In the genomic region with DNA sequence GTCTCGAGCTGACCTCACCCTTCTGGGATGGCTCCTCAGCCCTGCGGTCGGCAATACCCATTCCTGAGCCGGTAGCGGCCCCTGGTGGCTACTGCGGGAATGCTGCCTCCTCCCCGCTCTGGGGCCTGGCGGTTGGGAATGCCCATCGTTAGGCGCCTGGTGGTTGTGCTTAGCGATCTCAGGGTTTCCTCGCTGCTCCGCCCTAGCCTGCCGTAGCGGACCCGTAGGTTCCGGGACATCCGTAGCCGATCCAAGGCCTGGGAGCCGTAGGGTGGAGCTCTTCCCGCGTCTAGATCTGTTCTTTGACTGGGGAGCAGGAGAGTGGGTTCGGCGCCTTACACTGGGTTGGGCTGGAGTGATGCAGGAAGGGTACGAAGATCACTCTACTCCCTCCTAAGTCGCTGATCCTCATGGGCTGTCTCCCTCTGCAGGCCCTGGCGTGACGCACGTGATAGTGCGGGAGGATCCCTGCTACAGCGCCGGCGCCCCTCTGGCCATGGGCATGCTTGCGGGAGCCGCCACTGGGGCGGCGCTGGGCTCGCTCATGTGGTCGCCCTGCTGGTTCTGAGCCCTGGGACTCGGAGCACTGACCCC, we compare ENCODE assay signal across 8 cellular contexts. TPM values are rescaled to one million over a fixed set of nuclear protein-coding genes. Genes with fewer than 3 reads are reported as not detected.
DNase-seq lines count a peak whose midpoint lies in the region; ATAC-seq and TF ChIP-seq lines count a peak whose summit lies in the region.

No MANE protein-coding gene starts in this region.

- no peak overlapping the region for H3K27ac Mint-ChIP-seq in activated CD8-positive, alpha-beta T cell treated with anti-CD3 and anti-CD28 coated beads, Interleukin-2, amount 10 ng/mL, durations not matched to agents 7 days and 5 days

- H3K4me1 ChIP-seq in ectodermal cell (ENCODE audit: control insufficient read depth, insufficient read depth, low read length) (no peaks in the 10 kb centered on the region), lower lobe of right lung (peaks cover 26% of the 10 kb centered on the region)

- H3K27ac ChIP-seq in ectodermal cell (ENCODE audit: insufficient read depth, low read depth, low read length, poor library complexity, severe bottlenecking) = no peak overlapping the region
- no peak overlapping the region for H3K27ac ChIP-seq in lower lobe of right lung

- H3K9me3 ChIP-seq in ectodermal cell (ENCODE audit: control insufficient read depth, low read length) (no peaks in the 10 kb centered on the region), lower lobe of right lung (no peaks in the 10 kb centered on the region)

- H3K4me3 Mint-ChIP-seq in activated CD8-positive, alpha-beta T cell treated with anti-CD3 and anti-CD28 coated beads, Interleukin-2, amount 10 ng/mL, durations not matched to agents 7 days and 5 days = peak overlapping the region; percentile 32

- POLR2A ChIA-PET in activated CD8-positive, alpha-beta T cell treated with anti-CD3 and anti-CD28 coated beads, Interleukin-2, amount 10 ng/mL, durations not matched to agents 7 days and 5 days (lab: Charles Lee) = no interaction called here

- H3K4me3 ChIP-seq in ectodermal cell (ENCODE audit: insufficient read depth, low read depth, low read length) (peak overlapping the region; percentile 21), lower lobe of right lung (peak overlapping the region; percentile 38)

- CTCF ChIA-PET in activated CD8-positive, alpha-beta T cell treated with anti-CD3 and anti-CD28 coated beads, Interleukin-2, amount 10 ng/mL, durations not matched to agents 7 days and 5 days (lab: Charles Lee) = interaction anchor here (0.5 to 5.5 kb wide), 41 partner anchors 10 to 356 kb away, joined by 3 to 165 read pairs (median 5); partner anchors contain the start of gene PLEKHB1

- 10 to 11% methylated on average over 40 of the region's 40 CpGs for WGBS in ectodermal cell, 2 experiments

- TF ChIP-seq CTCF in GM12873 (IDR thresholded peaks at IDR 0.05; ENCODE audit: insufficient read depth, low read depth, low read length, missing control alignments) (peak; percentile 98), lower lobe of right lung (IDR thresholded peaks at IDR 0.05) (peak; percentile 100)

- intact Hi-C loops in lower lobe of right lung (cut with DNase I) = no loop called here

- peaks cover 3% of the 10 kb centered on the region for H3K4me1 Mint-ChIP-seq in activated CD8-positive, alpha-beta T cell treated with anti-CD3 and anti-CD28 coated beads, Interleukin-2, amount 10 ng/mL, durations not matched to agents 7 days and 5 days (ENCODE audit: low read depth)

- no peaks in the 10 kb centered on the region for H3K9me3 Mint-ChIP-seq in activated CD8-positive, alpha-beta T cell treated with anti-CD3 and anti-CD28 coated beads, Interleukin-2, amount 10 ng/mL, durations not matched to agents 7 days and 5 days (ENCODE audit: insufficient read depth)

- H3K27me3 ChIP-seq in ectodermal cell (ENCODE audit: control insufficient read depth, insufficient read depth, low read length, poor library complexity, severe bottlenecking) = peaks cover 8% of the 10 kb centered on the region
- H3K27me3 ChIP-seq in lower lobe of right lung (ENCODE audit: low read depth) = no peaks in the 10 kb centered on the region

- ATAC-seq in HG03280 (IDR thresholded peaks at IDR 0.05; ENCODE audit: unreplicated experiment) (peak; percentile 71), lower lobe of right lung (peak; percentile 96 to 97), GM21717 (IDR thresholded peaks at IDR 0.05; ENCODE audit: unreplicated experiment) (no peak)
- peak; percentile 91 for ATAC-seq in activated CD8-positive, alpha-beta T cell treated with anti-CD3 and anti-CD28 coated beads, Interleukin-2, amount 10 ng/mL, durations not matched to agents 7 days and 5 days

- H3K36me3 Mint-ChIP-seq in activated CD8-positive, alpha-beta T cell treated with anti-CD3 and anti-CD28 coated beads, Interleukin-2, amount 10 ng/mL, durations not matched to agents 7 days and 5 days (ENCODE audit: low read depth) = no peaks in the 10 kb centered on the region

- H3K36me3 ChIP-seq in ectodermal cell (ENCODE audit: control insufficient read depth, insufficient read depth, low read length) (no peaks in the 10 kb centered on the region), lower lobe of right lung (no peaks in the 10 kb centered on the region)

- DNase-seq in NCI-H748 treated with DMSO at 0.1 percent for 48 hours (lab: John Stamatoyannopoulos, UW) (peak; percentile 37), lower lobe of right lung (peak; percentile 90)
- peak; percentile 82 for DNase-seq in activated CD8-positive, alpha-beta T cell treated with anti-CD3 and anti-CD28 coated beads, Interleukin-2, amount 10 ng/mL, durations not matched to agents 7 days and 5 days
- DNase-seq in stimulated activated CD4-positive, alpha-beta T cell treated with anti-CD3 and anti-CD28 coated beads, TNF-alpha, amount 100 ng/mL, for 1 hour (ENCODE audit: low read depth in 3 of 3, low spot score in 1 of 3) = peak; percentile 58 to 90 (median 72)

- no peaks in the 10 kb centered on the region for H3K27me3 Mint-ChIP-seq in activated CD8-positive, alpha-beta T cell treated with anti-CD3 and anti-CD28 coated beads, Interleukin-2, amount 10 ng/mL, durations not matched to agents 7 days and 5 days (ENCODE audit: low read depth)

RNA-seq across cellular contexts. Expression of gene PLEKHB1, which starts 14.8 kb away (rescaled TPM):
- total RNA-seq in activated CD8-positive, alpha-beta T cell treated with anti-CD3 and anti-CD28 coated beads, Interleukin-2, amount 10 ng/mL, durations not matched to agents 7 days and 5 days = 10 to 100 TPM in 1 of 2 experiments, 1 to 10 TPM in 1; 10.0 to 11.6 TPM
- 18.1 TPM for polyA plus RNA-seq in ectodermal cell (2013, experiment 1 of 4)
- polyA plus RNA-seq in ectodermal cell (2013, experiment 2 of 4) = 17.1 TPM
- 15.2 TPM for polyA plus RNA-seq in ectodermal cell (2013, experiment 3 of 4)
- 14.8 TPM for polyA plus RNA-seq in ectodermal cell (2013, experiment 4 of 4)
- total RNA-seq in lower lobe of right lung = 35.4 TPM

Comparison
In these comparisons a context has a peak if more than half of its experiments do, and no peak if none do; other contexts are left out.
1. DNase-seq: peak in every context shown above with its lines; median percentile 90 in lower lobe of right lung; 82 in activated CD8-positive, alpha-beta T cell treated with anti-CD3 and anti-CD28 coated beads, Interleukin-2, amount 10 ng/mL, durations not matched to agents 7 days and 5 days; 72 in stimulated activated CD4-positive, alpha-beta T cell treated with anti-CD3 and anti-CD28 coated beads, TNF-alpha, amount 100 ng/mL, for 1 hour; 37 in NCI-H748 treated with DMSO at 0.1 percent for 48 hours.